Comparison of ENCODE assay signal across 9 cellular contexts in genomic region chr5:170603578-170604565, GRCh38.
DNase-seq lines count a peak whose midpoint lies in the region; ATAC-seq and TF ChIP-seq lines count a peak whose summit lies in the region.
"Had no signal": no experiment of that assay in that cellular context is flagged by ENCODE, and none has a peak within 500 bp of the region (broad histone marks: within the 10 kb centered on the region; RNA-seq: fewer than 3 reads in every experiment).

No MANE protein-coding gene starts in this region.

- peak; percentile 67; the same call in 1 of the 2 replicates for TF ChIP-seq CTCF in HEK293 (tag by site-specific recombination; IDR thresholded peaks at IDR 0.05)

- no peaks in the 10 kb centered on the region for H3K9me3 ChIP-seq in HEK293 (ENCODE audit: control insufficient read depth, insufficient read depth, low read depth, low read length)
- H3K9me3 ChIP-seq: BLaER1 treated with 17β-estradiol and CSF1 and Interleukin-3, amounts not matched to agents 10 nM and 100 nM had no signal

- H3K4me1 ChIP-seq in HEK293 (ENCODE audit: control insufficient read depth, insufficient read depth, low read length) = no peaks in the 10 kb centered on the region

- DNase-seq in NCI-H1436 (lab: John Stamatoyannopoulos, UW) = peak; percentile 40
- no peak for DNase-seq in NCI-H1436 treated with DMSO at 0.1 percent for 48 hours (lab: John Stamatoyannopoulos, UW)
- peak; percentile 62 for DNase-seq in NCI-H460 (ENCODE audit: extremely low read depth, low read depth)
- peak; percentile 49 for DNase-seq in activated T-cell treated with anti-CD3 and anti-CD28 coated beads for 48 hours (ENCODE audit: low read depth)
- DNase-seq in Right ventricle myocardium superior = no peak
- peak; percentile 80 for DNase-seq in sciatic nerve (ENCODE audit: low spot score)
- DNase-seq in activated effector memory CD4-positive, alpha-beta T cell treated with Interleukin-2 at 50 U/mL for 16 hours = no peak

- no peak overlapping the region for H3K4me3 ChIP-seq in HEK293 (ENCODE audit: low read depth, low read length)
- H3K4me3 ChIP-seq: BLaER1 treated with 17β-estradiol and CSF1 and Interleukin-3, amounts not matched to agents 10 nM and 100 nM had no signal

- POLR2A ChIA-PET in HEK293 (lab: Yijun Ruan, JAX) = no interaction called here

- intact Hi-C loops in Right ventricle myocardium superior (cut with DNase I) (no loop called here), sciatic nerve (cut with DNase I) (no loop called here)

- H3K27ac ChIP-seq in HEK293 (ENCODE audit: extremely low read depth, low read depth, low read length) = no peak overlapping the region
- H3K27ac ChIP-seq: BLaER1 treated with 17β-estradiol and CSF1 and Interleukin-3, amounts not matched to agents 10 nM and 100 nM had no signal

- CTCF ChIA-PET in HEK293 (lab: Yijun Ruan, JAX) = interaction anchor here (0.6 to 2.3 kb wide), 22 partner anchors 10 to 220 kb away, joined by 3 to 12 read pairs (median 3); no protein-coding TSS in a partner anchor

- peak; percentile 59 for ATAC-seq in Right ventricle myocardium superior (ENCODE audit: poor library complexity)
- ATAC-seq in sciatic nerve = peak; percentile 73

- H3K36me3 ChIP-seq in HEK293 (ENCODE audit: control insufficient read depth in 2 of 2, insufficient read depth in 1 of 2, low read length in 2 of 2) = no peaks in the 10 kb centered on the region
- H3K36me3 ChIP-seq: BLaER1 treated with 17β-estradiol and CSF1 and Interleukin-3, amounts not matched to agents 10 nM and 100 nM had no signal

TF ChIP-seq in HEK293, 187 proteins besides CTCF, POLR2A, EP300 and RAD21:
- TF ChIP-seq GLI4 (tag by site-specific recombination; IDR thresholded peaks at IDR 0.05) (peak; percentile 81; the same call in 1 of the 2 replicates), OSR2 (tag by site-specific recombination; IDR thresholded peaks at IDR 0.05) (no peak), ZNF654 (tag by site-specific recombination; IDR thresholded peaks at IDR 0.05; ENCODE audit: low read depth) (peak; percentile 73), ZNF354C (tag by site-specific recombination; IDR thresholded peaks at IDR 0.05; ENCODE audit: borderline replicate concordance, low read depth) (no peak), ZFP37 (tag by site-specific recombination; IDR thresholded peaks at IDR 0.05) (no peak)

Comparison
In these comparisons a context has a peak if more than half of its experiments do, and no peak if none do; other contexts are left out.
1. DNase-seq: peak in NCI-H1436 (single experiment), NCI-H460 (single experiment), activated T-cell treated with anti-CD3 and anti-CD28 coated beads for 48 hours (single experiment) and sciatic nerve (single experiment); none in NCI-H1436 treated with DMSO at 0.1 percent for 48 hours (single experiment), Right ventricle myocardium superior (single experiment) and activated effector memory CD4-positive, alpha-beta T cell treated with Interleukin-2 at 50 U/mL for 16 hours (single experiment).